ENCODE assay signal across 8 cellular contexts in genomic region chr9:93962561-93963440, GRCh38.
DNase-seq lines count a peak whose midpoint lies in the region; ATAC-seq and TF ChIP-seq lines count a peak whose summit lies in the region.

No MANE protein-coding gene starts in this region.

- peaks cover 0 to 48% (median 40%) of the 10 kb centered on the region in 11 experiments; a peak in 19 of 22 replicates for H4K20me1 ChIP-seq in BLaER1 treated with 17β-estradiol and CSF1 and Interleukin-3, amounts not matched to agents 10 nM and 100 nM

- no peak overlapping the region for H3K9ac ChIP-seq in BLaER1 treated with 17β-estradiol and CSF1 and Interleukin-3, amounts not matched to agents 10 nM and 100 nM

- H3K27me3 ChIP-seq in BLaER1 treated with 17β-estradiol and CSF1 and Interleukin-3, amounts not matched to agents 10 nM and 100 nM = peaks cover 45 to 51% (median 50%) of the 10 kb centered on the region in 11 experiments

- H3K4me1 ChIP-seq in BLaER1 treated with 17β-estradiol and CSF1 and Interleukin-3, amounts not matched to agents 10 nM and 100 nM = peaks cover 20 to 38% (median 29%) of the 10 kb centered on the region in 10 experiments

- no peak overlapping the region for H3K4me3 ChIP-seq in BLaER1 treated with 17β-estradiol and CSF1 and Interleukin-3, amounts not matched to agents 10 nM and 100 nM
- H3K4me3 ChIP-seq in cardiac fibroblast (replicated peaks in 1 of 2; ENCODE audit: low read depth in 2 of 2, low read length in 2 of 2) = no peak overlapping the region

- peak overlapping the region in 6 of 11 experiments; percentile 16 to 56 (median 38); a peak in 8 of 22 replicates for H3K4me2 ChIP-seq in BLaER1 treated with 17β-estradiol and CSF1 and Interleukin-3, amounts not matched to agents 10 nM and 100 nM

- no peaks in the 10 kb centered on the region for H3K36me3 ChIP-seq in BLaER1 treated with 17β-estradiol and CSF1 and Interleukin-3, amounts not matched to agents 10 nM and 100 nM

- no peaks in the 10 kb centered on the region for H3K9me3 ChIP-seq in BLaER1 treated with 17β-estradiol and CSF1 and Interleukin-3, amounts not matched to agents 10 nM and 100 nM (replicated peaks in 1 of 11)

- peak; percentile 77 for TF ChIP-seq CTCF in cardiac fibroblast (IDR thresholded peaks at IDR 0.05; ENCODE audit: low read depth, low read length)

- ATAC-seq in HG03159 (IDR thresholded peaks at IDR 0.05; ENCODE audit: unreplicated experiment) = no peak

- H3K27ac ChIP-seq in BLaER1 treated with 17β-estradiol and CSF1 and Interleukin-3, amounts not matched to agents 10 nM and 100 nM = no peak overlapping the region

- DNase-seq in HCEC 1CT (peak; percentile 65), NCI-H2227 treated with DMSO at 0.1 percent for 48 hours (lab: John Stamatoyannopoulos, UW) (peak; percentile 61), cardiac fibroblast (ENCODE audit: low read depth in 2 of 2) (peak; percentile 91), kidney glomerular epithelial cell (lab: John Stamatoyannopoulos, UW) (peak; percentile 74)
- peak; percentile 70 for DNase-seq in activated CD4-positive, CD25-positive, alpha-beta regulatory T cell treated with anti-CD3 and anti-CD28 coated beads, Interleukin-2, amount 50 U/mL, for 16 hours (ENCODE audit: low read depth, low spot score)
- DNase-seq in stimulated activated CD4-positive, alpha-beta T cell treated with anti-CD3 and anti-CD28 coated beads, Interleukin-1b, Interleukin-23, amount 100 ng/mL, for 48 hours = peak; percentile 81
